In the genomic region with DNA sequence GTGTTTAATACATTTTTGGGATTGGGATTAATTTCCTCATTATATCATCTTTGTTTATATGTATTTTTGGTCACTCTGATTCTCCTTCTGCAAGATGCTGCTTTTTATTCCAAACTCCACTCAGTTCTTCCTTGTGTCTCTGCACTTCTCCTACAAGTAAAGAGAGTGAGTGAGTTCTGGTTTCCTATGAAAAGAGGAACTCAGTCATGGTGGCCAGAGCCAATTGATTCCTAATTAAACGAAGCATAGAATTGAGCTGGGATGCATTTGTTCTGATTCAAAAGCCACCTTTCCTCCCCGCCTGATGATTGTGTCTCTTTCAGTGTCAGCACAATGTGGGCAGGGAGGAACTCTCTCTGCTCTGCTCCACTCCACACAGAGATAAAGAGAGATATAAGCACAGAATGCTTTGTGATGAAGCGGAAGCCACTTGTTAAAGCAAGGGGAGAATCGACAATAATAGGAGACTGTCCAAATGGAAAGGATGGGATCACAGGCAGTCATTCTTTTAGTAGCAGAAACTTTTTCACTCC, we compare ENCODE assay signal across 19 cellular contexts.
"Had no signal": no experiment of that assay in that cellular context is flagged by ENCODE, and none has a peak within 500 bp of the region (broad histone marks: within the 10 kb centered on the region; RNA-seq: fewer than 3 reads in every experiment).

No MANE protein-coding gene starts in this region.

- DNase-seq: activated B cell treated with CpG ODN at 0.5 μM for 24 hours; activated CD4-positive, alpha-beta T cell treated with anti-CD3 and anti-CD28 coated beads for 48 hours; activated CD8-positive, alpha-beta memory T cell treated with anti-CD3 and anti-CD28 coated beads, Interleukin-2, amount 50 U/mL, for 4 hours; activated CD8-positive, alpha-beta T cell treated with anti-CD3 and anti-CD28 coated beads for 36 hours; activated gamma-delta T cell; activated T-cell treated with anti-CD3 and anti-CD28 coated beads, Interleukin-2, amount 50 U/mL, for 48 hours; amniotic stem cell; caudate nucleus; islet precursor cell; naive B cell; retina; stimulated activated CD4-positive, alpha-beta T cell treated with anti-CD3 and anti-CD28 coated beads, Interleukin-2, amount 100 ng/mL, for 48 hours; stimulated activated naive B cell treated with anti-CD40 and anti-IgM and Interleukin-4, amounts not matched to agents 10 μg/mL and 1 μg/mL and 100 μg/mL, for 72 hours; thyroid gland; uterus had no signal

- H3K27ac ChIP-seq: neutrophil, thyroid gland, uterus had no signal

- H3K36me3 ChIP-seq: neutrophil, thyroid gland, uterus had no signal

- H3K27me3 ChIP-seq: neutrophil, thyroid gland, uterus had no signal

- H3K4me1 ChIP-seq: thyroid gland, uterus had no signal

- FAIRE-seq: colon had no signal

- H3K4me3 ChIP-seq: thyroid gland, uterus had no signal

- H3K9me3 ChIP-seq: neutrophil, thyroid gland, uterus had no signal

- ATAC-seq: activated CD8-positive, alpha-beta T cell treated with anti-CD3 and anti-CD28 coated beads for 36 hours; esophagus mucosa; left lobe of liver had no signal
